Comparison of ENCODE assay signal across 26 cellular contexts in genomic region chr3:119530418-119530817, GRCh38. TPM values are rescaled to one million over a fixed set of nuclear protein-coding genes. Genes with fewer than 3 reads are reported as not detected.
DNase-seq lines count a peak whose midpoint lies in the region; ATAC-seq, FAIRE-seq and TF ChIP-seq lines count a peak whose summit lies in the region.
"Had no signal": no experiment of that assay in that cellular context is flagged by ENCODE, and none has a peak within 500 bp of the region (broad histone marks: within the 10 kb centered on the region; RNA-seq: fewer than 3 reads in every experiment).

No MANE protein-coding gene starts in this region.

- H3K27ac ChIP-seq in lower lobe of right lung, result no peak overlapping the region
- no peak overlapping the region for H3K27ac ChIP-seq in PC-3 (ENCODE audit: low read length)
- H3K27ac ChIP-seq: BLaER1, RWPE1, SK-N-MC had no signal

- H3K27ac Mint-ChIP-seq in T-helper 17 cell, result no peak overlapping the region
- H3K27ac Mint-ChIP-seq in stimulated activated memory B cell treated with anti-CD40 and anti-IgM and Interleukin-4, amounts not matched to agents 10 μg/mL and 1 μg/mL and 100 μg/mL, for 72 hours, result peak overlapping the region; percentile 4
- H3K27ac Mint-ChIP-seq in naive thymus-derived CD8-positive, alpha-beta T cell, result no peak overlapping the region
- H3K27ac Mint-ChIP-seq: CD4-positive, alpha-beta T cell had no signal

- intact Hi-C loops in lower lobe of right lung (cut with DNase I) (no loop called here), PC-3 (cut with micrococcal nuclease) (no loop called here)

- H3K36me3 ChIP-seq in lower lobe of right lung (no peaks in the 10 kb centered on the region), PC-3 (ENCODE audit: low read depth, low read length) (no peaks in the 10 kb centered on the region)
- H3K36me3 ChIP-seq: HAP-1 had no signal

- H3K27me3 ChIP-seq in lower lobe of right lung (ENCODE audit: low read depth) (no peaks in the 10 kb centered on the region), PC-3 (ENCODE audit: low read length) (no peaks in the 10 kb centered on the region)
- H3K27me3 ChIP-seq: BLaER1 had no signal

- H3K4me1 ChIP-seq in lower lobe of right lung (no peaks in the 10 kb centered on the region), PC-3 (ENCODE audit: insufficient read depth, low read length) (no peaks in the 10 kb centered on the region)
- H3K4me1 ChIP-seq: BLaER1, HAP-1 had no signal

- CTCF ChIA-PET in PC-3 (lab: Charles Lee), result no interaction called here

- no peak for DNase-seq in HTR-8/SVneo (ENCODE audit: insufficient read length, low spot score)
- DNase-seq in T-helper 17 cell, result no peak
- DNase-seq in lower lobe of right lung, result no peak
- DNase-seq in NK-92 (lab: John Stamatoyannopoulos, UW; ENCODE audit: unreplicated experiment), result no peak
- no peak for DNase-seq in PC-3
- no peak for DNase-seq in NCI-H1694 treated with DMSO at 0.1 percent for 48 hours (lab: John Stamatoyannopoulos, UW)
- no peak for DNase-seq in naive thymus-derived CD8-positive, alpha-beta T cell
- DNase-seq: ACHN; CD4-positive, alpha-beta T cell; COR-L47; DMS79; MV-4-11; NCI-H1105 treated with DMSO at 0.1 percent for 48 hours; NCI-H1694; NCI-H2081 treated with DMSO at 0.1 percent for 48 hours; NCI-H446 treated with DMSO at 0.1 percent for 48 hours; NCI-H526 treated with DMSO at 0.1 percent for 48 hours; SHP77 treated with DMSO at 0.1 percent for 48 hours had no signal

- no peak overlapping the region for H2AFZ ChIP-seq in PC-3 (ENCODE audit: low read length)

- no peak overlapping the region for H3K9ac ChIP-seq in PC-3 (ENCODE audit: low read length)
- H3K9ac ChIP-seq: BLaER1 had no signal

- peak overlapping the region; percentile 26 for H3K4me3 Mint-ChIP-seq in T-helper 17 cell
- no peak overlapping the region for H3K4me3 Mint-ChIP-seq in stimulated activated memory B cell treated with anti-CD40 and anti-IgM and Interleukin-4, amounts not matched to agents 10 μg/mL and 1 μg/mL and 100 μg/mL, for 72 hours
- no peak overlapping the region for H3K4me3 Mint-ChIP-seq in naive thymus-derived CD8-positive, alpha-beta T cell
- H3K4me3 Mint-ChIP-seq: CD4-positive, alpha-beta T cell had no signal

- no peaks in the 10 kb centered on the region for H4K20me1 ChIP-seq in PC-3 (ENCODE audit: low read length)
- H4K20me1 ChIP-seq: BLaER1 had no signal

- no peak overlapping the region for H3K4me2 ChIP-seq in PC-3 (ENCODE audit: low read length)
- H3K4me2 ChIP-seq: BLaER1 had no signal

- no peak overlapping the region for H3K4me3 ChIP-seq in lower lobe of right lung
- no peak overlapping the region for H3K4me3 ChIP-seq in PC-3 (ENCODE audit: low read length)
- H3K4me3 ChIP-seq: BLaER1, GM12878, HAP-1, SK-N-MC had no signal

- ATAC-seq in T-helper 17 cell (no peak), lower lobe of right lung (peak; percentile 51 to 71), PC-3 (no peak)
- ATAC-seq in stimulated activated memory B cell treated with anti-CD40 and anti-IgM and Interleukin-4, amounts not matched to agents 10 μg/mL and 1 μg/mL and 100 μg/mL, for 72 hours, result no peak
- no peak for ATAC-seq in naive thymus-derived CD8-positive, alpha-beta T cell
- ATAC-seq: GM12878 had no signal

- TF ChIP-seq CTCF in lower lobe of right lung (IDR thresholded peaks at IDR 0.05), result no peak
- no peak for TF ChIP-seq CTCF in PC-3 (conservative IDR thresholded peaks at IDR 0.05; ENCODE audit: low read depth, low read length)

- H3K9me2 ChIP-seq in PC-3 (replicated peaks; ENCODE audit: low read length), result no peaks in the 10 kb centered on the region

- FAIRE-seq in HTR-8/SVneo (lab: Jason Lieb, UNC), result peak; percentile 9
- FAIRE-seq: GM12878 had no signal

- no peaks in the 10 kb centered on the region for H3K9me3 ChIP-seq in T-helper 17 cell (ENCODE audit: control insufficient read depth, low read length, poor library complexity, severe bottlenecking)
- H3K9me3 ChIP-seq in lower lobe of right lung, result no peaks in the 10 kb centered on the region
- H3K9me3 ChIP-seq in PC-3 (ENCODE audit: low read length), result no peaks in the 10 kb centered on the region
- H3K9me3 ChIP-seq: BLaER1, HAP-1 had no signal

- H3F3A ChIP-seq in PC-3 (ENCODE audit: low read length, unreplicated experiment), result no peaks in the 10 kb centered on the region

- no TSS peak for BruUV-seq in PC-3 (replicated peaks; lab: Mats Ljungman, UMichigan)

- H3K9me3 Mint-ChIP-seq in stimulated activated memory B cell treated with anti-CD40 and anti-IgM and Interleukin-4, amounts not matched to agents 10 μg/mL and 1 μg/mL and 100 μg/mL, for 72 hours, result no peaks in the 10 kb centered on the region
- H3K9me3 Mint-ChIP-seq in naive thymus-derived CD8-positive, alpha-beta T cell, result peaks cover 0 to 3% (median 0%) of the 10 kb centered on the region in 9 donors
- H3K9me3 Mint-ChIP-seq: CD4-positive, alpha-beta T cell had no signal

- peaks cover 7% of the 10 kb centered on the region for H3K36me3 Mint-ChIP-seq in T-helper 17 cell (ENCODE audit: low read depth)
- H3K36me3 Mint-ChIP-seq in stimulated activated memory B cell treated with anti-CD40 and anti-IgM and Interleukin-4, amounts not matched to agents 10 μg/mL and 1 μg/mL and 100 μg/mL, for 72 hours, result peaks cover 81% of the 10 kb centered on the region
- peaks cover 0 to 7% (median 5%) of the 10 kb centered on the region in 3 donors for H3K36me3 Mint-ChIP-seq in naive thymus-derived CD8-positive, alpha-beta T cell

- no peaks in the 10 kb centered on the region for H3K27me3 Mint-ChIP-seq in T-helper 17 cell
- no peaks in the 10 kb centered on the region for H3K27me3 Mint-ChIP-seq in stimulated activated memory B cell treated with anti-CD40 and anti-IgM and Interleukin-4, amounts not matched to agents 10 μg/mL and 1 μg/mL and 100 μg/mL, for 72 hours
- no peaks in the 10 kb centered on the region for H3K27me3 Mint-ChIP-seq in naive thymus-derived CD8-positive, alpha-beta T cell
- H3K27me3 Mint-ChIP-seq: CD4-positive, alpha-beta T cell had no signal

- no peaks in the 10 kb centered on the region for H3K79me2 ChIP-seq in PC-3 (ENCODE audit: low read length)

- POLR2A ChIA-PET in PC-3 (lab: Charles Lee; ENCODE audit: unreplicated experiment), result no interaction called here
- POLR2A ChIA-PET in naive thymus-derived CD8-positive, alpha-beta T cell (lab: Charles Lee), result no interaction called here

- H3K4me1 Mint-ChIP-seq in T-helper 17 cell, result peaks cover 2% of the 10 kb centered on the region
- H3K4me1 Mint-ChIP-seq in stimulated activated memory B cell treated with anti-CD40 and anti-IgM and Interleukin-4, amounts not matched to agents 10 μg/mL and 1 μg/mL and 100 μg/mL, for 72 hours, result peaks cover 19% of the 10 kb centered on the region
- peaks cover 0 to 2% (median 0%) of the 10 kb centered on the region in 4 donors for H3K4me1 Mint-ChIP-seq in naive thymus-derived CD8-positive, alpha-beta T cell

RNA-seq across cellular contexts. Expression of gene CD80, which starts 29.0 kb away (rescaled TPM):
- 10 to 100 TPM; 13.9 to 14.1 TPM for total RNA-seq in T-helper 17 cell
- total RNA-seq in lower lobe of right lung, result 8.6 TPM
- total RNA-seq in PC-3 (2014; rRNA removed), result not detected in 2 replicates
- under 1 TPM in 1 of 2 experiments, not detected in 1; 0.16 TPM for total RNA-seq in naive thymus-derived CD8-positive, alpha-beta T cell
- not detected for polyA plus RNA-seq in naive thymus-derived CD8-positive, alpha-beta T cell
- total RNA-seq: HT1080, M059J had no signal

RNA-seq across cellular contexts. Expression of gene TIMMDC1, which starts 32.1 kb away (rescaled TPM):
- 10 to 100 TPM; 26.9 to 29.5 TPM for total RNA-seq in T-helper 17 cell
- 99.4 TPM for total RNA-seq in lower lobe of right lung
- 107 and 142 TPM in 2 replicates for total RNA-seq in PC-3 (2014; rRNA removed)
- total RNA-seq in naive thymus-derived CD8-positive, alpha-beta T cell, result 10 to 100 TPM; 71.0 to 72.9 TPM
- polyA plus RNA-seq in naive thymus-derived CD8-positive, alpha-beta T cell, result 10 to 100 TPM; 63.0 to 89.7 (median 75.0) TPM

RNA-seq across cellular contexts. Expression of gene ADPRH, which starts 48.9 kb away (rescaled TPM):
- total RNA-seq in T-helper 17 cell (1 to 10 TPM; 3.6 to 3.7 TPM), lower lobe of right lung (32.0 TPM), PC-3 (2014; rRNA removed) (4.7 and 5.6 TPM in 2 replicates)
- 1 to 10 TPM; 1.5 to 2.6 TPM for total RNA-seq in naive thymus-derived CD8-positive, alpha-beta T cell
- under 1 TPM; 0.15 to 0.57 (median 0.28) TPM for polyA plus RNA-seq in naive thymus-derived CD8-positive, alpha-beta T cell
- total RNA-seq: HT1080 had no signal

Comparison
In these comparisons a context has a peak if more than half of its experiments do, and no peak if none do; other contexts are left out.
1. ATAC-seq: peak in lower lobe of right lung (2 of 2); none in T-helper 17 cell (single experiment), stimulated activated memory B cell treated with anti-CD40 and anti-IgM and Interleukin-4, amounts not matched to agents 10 μg/mL and 1 μg/mL and 100 μg/mL, for 72 hours (single experiment), PC-3 (single experiment) and naive thymus-derived CD8-positive, alpha-beta T cell (0 of 2).